8 cellular contexts compared by ENCODE assay signal in genomic region chr19:12162882-12163806, GRCh38. TPM values are rescaled to one million over a fixed set of nuclear protein-coding genes. Genes with fewer than 3 reads are reported as not detected.
DNase-seq lines count a peak whose midpoint lies in the region; ATAC-seq and TF ChIP-seq lines count a peak whose summit lies in the region.

Gene ZNF136 (plus strand): TSS chr19:12163096. CDS start chr19:12163204, 108 bp downstream.

- peaks cover 2% of the 10 kb centered on the region for H3K36me3 Mint-ChIP-seq in T-helper 17 cell (ENCODE audit: low read depth)

- peaks cover 26% of the 10 kb centered on the region for H3K4me1 Mint-ChIP-seq in T-helper 17 cell

- intact Hi-C loops in left ventricle myocardium superior (cut with micrococcal nuclease) (no loop called here), psoas muscle (cut with DNase I) (no loop called here)

- peak; percentile 84 for TF ChIP-seq POLR2A in GM15510 (IDR thresholded peaks at IDR 0.05; ENCODE audit: borderline replicate concordance, extremely low read depth, insufficient read length)

- H3K27ac ChIP-seq in psoas muscle (peak within 1 kb of the TSS; percentile 85), urinary bladder (ENCODE audit: low read depth) (peak within 1 kb of the TSS; percentile 87)

- peak within 1 kb of the TSS; percentile 99 for H3K4me3 Mint-ChIP-seq in T-helper 17 cell

- H3K4me1 ChIP-seq in psoas muscle (peaks cover 7% of the 10 kb centered on the region), urinary bladder (ENCODE audit: insufficient read depth) (no peaks in the 10 kb centered on the region)

- 0 to 1% (median 0%) methylated on average over 51 to 57 of the region's 57 CpGs for WGBS in psoas muscle, 3 donors
- under 1% methylated on average over 57 of the region's 57 CpGs for WGBS in urinary bladder

- no peaks in the 10 kb centered on the region for H3K27me3 ChIP-seq in psoas muscle (ENCODE audit: insufficient read depth in 3 of 3, low read length in 2 of 3)

- H3K9me3 ChIP-seq in T-helper 17 cell (ENCODE audit: control insufficient read depth, low read length, poor library complexity, severe bottlenecking) (no peaks in the 10 kb centered on the region), psoas muscle (no peaks in the 10 kb centered on the region)

- peak; percentile 98 for ATAC-seq in HG02885 (IDR thresholded peaks at IDR 0.05; ENCODE audit: poor library complexity, unreplicated experiment)
- ATAC-seq in T-helper 17 cell = peak; percentile 99
- peak; percentile 99 for ATAC-seq in left ventricle myocardium superior
- ATAC-seq in psoas muscle = peak; percentile 98 to 100 (median 100)

- no peak for TF ChIP-seq CTCF in psoas muscle (IDR thresholded peaks at IDR 0.05)

- no peaks in the 10 kb centered on the region for H3K27me3 Mint-ChIP-seq in T-helper 17 cell

- H3K4me3 ChIP-seq in psoas muscle (peak within 1 kb of the TSS; percentile 89), urinary bladder (ENCODE audit: low read depth, low read length) (peak within 1 kb of the TSS; percentile 91)

- H3K27ac Mint-ChIP-seq in T-helper 17 cell = peak within 1 kb of the TSS; percentile 97

- peaks cover 0 to 10% of the 10 kb centered on the region in 2 donors for H3K36me3 ChIP-seq in psoas muscle (ENCODE audit: insufficient read depth in 1 of 2, low read depth in 1 of 2)
- no peaks in the 10 kb centered on the region for H3K36me3 ChIP-seq in urinary bladder (ENCODE audit: insufficient read depth)

- DNase-seq in NCI-H1694 (lab: John Stamatoyannopoulos, UW) (peak; percentile 83), T-helper 17 cell (peak; percentile 79 to 84 (median 82)), amygdala (lab: John Stamatoyannopoulos, UW) (peak; percentile 32 to 94 (median 84)), left ventricle myocardium superior (peak; percentile 96), psoas muscle (peak; percentile 93 to 96)

RNA-seq across cellular contexts. Expression of gene ZNF136, which starts in this region (rescaled TPM):
- total RNA-seq in T-helper 17 cell = 10 to 100 TPM; 26.9 to 32.0 TPM
- 5.0 TPM for total RNA-seq in left ventricle myocardium superior
- total RNA-seq in psoas muscle = 1 to 10 TPM; 2.1 to 3.7 (median 2.7) TPM
- polyA plus RNA-seq in psoas muscle = 1 to 10 TPM; 1.0 to 2.1 (median 1.8) TPM
- 24.7 TPM for total RNA-seq in urinary bladder
- 7.4 TPM for polyA plus RNA-seq in urinary bladder

Comparison
In these comparisons a context has a peak if more than half of its experiments do, and no peak if none do; other contexts are left out.
1. Peak in every context shown above with its lines: DNase-seq, ATAC-seq, H3K4me3 ChIP-seq and H3K27ac ChIP-seq.